In the genomic region with DNA sequence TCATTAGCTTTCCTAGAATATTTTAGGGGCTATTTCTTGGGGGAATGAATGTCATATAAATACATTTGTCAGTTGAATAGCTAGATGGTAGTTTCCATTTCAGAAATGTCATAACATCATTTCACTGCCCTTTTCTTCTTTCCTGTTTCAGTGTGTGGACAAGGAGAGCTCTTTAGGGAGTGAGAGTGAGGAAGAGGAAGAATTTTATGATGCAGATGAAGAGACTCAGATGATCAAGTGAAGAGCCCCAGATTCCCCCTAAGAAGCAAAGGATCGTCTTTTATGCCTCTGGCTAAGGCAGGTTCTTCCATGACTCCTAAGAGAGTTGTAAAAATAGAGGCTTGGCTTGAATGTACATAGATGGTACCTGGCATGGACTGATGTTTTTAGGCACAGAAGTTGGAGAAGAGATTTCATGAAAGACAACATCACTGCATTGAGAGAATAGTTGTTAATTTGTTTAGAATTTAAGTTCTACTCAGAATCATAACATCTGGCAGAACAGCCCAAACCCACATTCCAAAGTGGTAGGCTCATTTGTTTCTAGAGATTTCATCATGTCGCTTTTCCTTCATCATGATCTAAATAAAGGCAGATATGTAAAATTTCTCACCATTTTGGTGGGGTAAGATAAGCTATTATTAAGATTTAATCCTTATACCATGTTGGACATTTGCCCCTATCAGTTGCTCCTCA, we compare ENCODE assay signal across 12 cellular contexts. TPM values are rescaled to one million over a fixed set of nuclear protein-coding genes. Genes with fewer than 3 reads are reported as not detected.
A peak's percentile ranks its signal among the peaks of the same experiment; 100 is the strongest.
DNase-seq lines count a peak whose midpoint lies in the region; ATAC-seq and TF ChIP-seq lines count a peak whose summit lies in the region.
"Had no signal": no experiment of that assay in that cellular context is flagged by ENCODE, and none has a peak within 500 bp of the region (broad histone marks: within the 10 kb centered on the region; RNA-seq: fewer than 3 reads in every experiment).

No MANE protein-coding gene starts in this region.

- no TSS peak for BruUV-seq in HCT116 (replicated peaks; lab: Mats Ljungman, UMichigan)

- no peak for TF ChIP-seq EP300 in tibial nerve (IDR thresholded peaks at IDR 0.05)

- intact Hi-C loops in HCT116 (cut with micrococcal nuclease), result no loop called here

- H3K4me2 ChIP-seq in HCT116 (ENCODE audit: low read length), result no peak overlapping the region

- TF ChIP-seq RAD21 in HCT116 (IDR thresholded peaks at IDR 0.05; ENCODE audit: low read depth), result no peak

- no peaks in the 10 kb centered on the region for H3K9me2 ChIP-seq in HCT116 (ENCODE audit: insufficient read depth)

- TF ChIP-seq POLR2A in HCT116 (IDR thresholded peaks at IDR 0.05; ENCODE audit: borderline replicate concordance, extremely low read depth, insufficient read depth, insufficient read length), result no peak
- TF ChIP-seq POLR2A in tibial nerve (IDR thresholded peaks at IDR 0.05), result no peak

- H3K27me3 ChIP-seq in HCT116 (ENCODE audit: insufficient read depth, low read length) (no peaks in the 10 kb centered on the region), right atrium auricular region (no peaks in the 10 kb centered on the region), tibial nerve (no peaks in the 10 kb centered on the region)

- POLR2A ChIA-PET in HCT116 (lab: Charles Lee), result no interaction called here

- no peaks in the 10 kb centered on the region for H3K4me1 ChIP-seq in HCT116 (ENCODE audit: control insufficient read depth in 1 of 2, insufficient read depth in 2 of 2, low read length in 2 of 2)
- no peaks in the 10 kb centered on the region for H3K4me1 ChIP-seq in right atrium auricular region
- H3K4me1 ChIP-seq in tibial nerve, result peaks cover 0 to 13% (median 0%) of the 10 kb centered on the region in 4 donors

- H3K27ac ChIP-seq in HCT116 (ENCODE audit: low read depth, low read length) (no peak overlapping the region), right atrium auricular region (peak overlapping the region; percentile 60 to 71), tibial nerve (peak overlapping the region in 3 of 4 donors; percentile 31 to 77 (median 54))

- no peak overlapping the region for H3K4me3 ChIP-seq in HCT116 (replicated peaks in 1 of 2; ENCODE audit: low read depth in 1 of 2, low read length in 2 of 2)
- H3K4me3 ChIP-seq in astrocyte of the spinal cord (ENCODE audit: low read depth, low read length), result no peak overlapping the region
- H3K4me3 ChIP-seq in right atrium auricular region, result no peak overlapping the region
- H3K4me3 ChIP-seq in tibial nerve, result no peak overlapping the region

- in situ Hi-C loops in astrocyte of the spinal cord (cut with HindIII; ENCODE audit: low sequenced_read_pairs), result no loop called here

- no peaks in the 10 kb centered on the region for H3K9me3 ChIP-seq in HCT116 (ENCODE audit: control insufficient read depth in 1 of 2, insufficient read depth in 1 of 2, low read depth in 1 of 2, low read length in 2 of 2)
- no peaks in the 10 kb centered on the region for H3K9me3 ChIP-seq in right atrium auricular region
- no peaks in the 10 kb centered on the region for H3K9me3 ChIP-seq in tibial nerve

- no peak for TF ChIP-seq CTCF in HCT116 (IDR thresholded peaks at IDR 0.05 in 2 of 3, conservative IDR thresholded peaks at IDR 0.05 in 1 of 3; ENCODE audit: borderline replicate concordance in 1 of 3, insufficient read depth in 1 of 3, low read depth in 2 of 3, low read length in 2 of 3)
- no peak for TF ChIP-seq CTCF in astrocyte of the spinal cord (IDR thresholded peaks at IDR 0.05; ENCODE audit: low read depth, low read length)
- no peak for TF ChIP-seq CTCF in right atrium auricular region (IDR thresholded peaks at IDR 0.05)
- no peak for TF ChIP-seq CTCF in tibial nerve (IDR thresholded peaks at IDR 0.05)

- RAD21 ChIA-PET in HCT116 (lab: Charles Lee; ENCODE audit: low non-redundant PET in 1 of 2, low total read pairs in 2 of 2, uncharacterized antibody in 2 of 2, unreplicated experiment in 2 of 2), result no interaction called here

- H3K36me3 ChIP-seq in HCT116 (ENCODE audit: control insufficient read depth in 1 of 2, insufficient read depth in 2 of 2, low read length in 2 of 2) (peaks cover 0 to 2% of the 10 kb centered on the region in 2 experiments; a peak in 1 of 4 replicates), right atrium auricular region (peaks cover 5% of the 10 kb centered on the region), tibial nerve (peaks cover 0 to 3% (median 0%) of the 10 kb centered on the region in 3 donors)

- 49 to 61% methylated on average over 2 of the region's 2 CpGs for WGBS in tibial nerve, 2 donors

- CTCF ChIA-PET in HCT116 (lab: Charles Lee), result interaction anchor here (1.6 kb wide), 1 partner anchor 432 kb away, joined by 4 read pairs; no protein-coding TSS in a partner anchor

- H3K79me2 ChIP-seq in HCT116 (ENCODE audit: insufficient read depth, low read length), result no peaks in the 10 kb centered on the region

- no peak overlapping the region for H3K9ac ChIP-seq in HCT116 (ENCODE audit: low read length)

- ATAC-seq in HCT116, result no peak

- H2AFZ ChIP-seq in HCT116 (ENCODE audit: low read depth, low read length, poor library complexity, severe bottlenecking), result no peak overlapping the region

- no peaks in the 10 kb centered on the region for H4K20me1 ChIP-seq in HCT116 (ENCODE audit: insufficient read depth)

- DNase-seq in HCT116 (ENCODE audit: low read depth, low spot score) (no peak), astrocyte of the spinal cord (ENCODE audit: low read depth, low spot score) (peak; percentile 76), right atrium auricular region (ENCODE audit: low spot score) (no peak), tibial nerve (ENCODE audit: low spot score in 2 of 2) (peak in 1 of 2 donors; percentile 17), nucleus accumbens (lab: John Stamatoyannopoulos, UW) (no peak), 8988T (no peak), NCI-H1105 (lab: John Stamatoyannopoulos, UW) (no peak)
- DNase-seq in stimulated activated CD4-positive, alpha-beta T cell treated with anti-CD3 and anti-CD28 coated beads, Interleukin-4, amount 100 ng/mL, for 4 hours, result no peak
- DNase-seq: activated effector memory CD4-positive, alpha-beta T cell treated with Interleukin-2 at 50 U/mL for 16 hours; KBM-7; NCI-H2171 had no signal

TF ChIP-seq in HCT116, 20 proteins besides CTCF, POLR2A, EP300 and RAD21:
- TF ChIP-seq TCF7L2 (IDR thresholded peaks at IDR 0.05; ENCODE audit: borderline replicate concordance, extremely low read depth, insufficient read depth, insufficient read length) (no peak), CEBPB (IDR thresholded peaks at IDR 0.05; ENCODE audit: low read depth) (0 out of 2 replicates have a peak, but pooled peaks have one; percentile 29)

RNA-seq across cellular contexts. Expression of gene MAB21L3, which starts 44.2 kb away (rescaled TPM):
- total RNA-seq in HCT116 (2021; ENCODE audit: unreplicated experiment), result not detected
- polyA plus RNA-seq in HCT116 (2012), result 0.03 and 0.14 TPM in 2 replicates
- not detected for total RNA-seq in right atrium auricular region
- under 1 TPM in 2 of 4 donors, not detected in 2; 0.22 to 0.63 TPM for total RNA-seq in tibial nerve
- total RNA-seq: dermis microvascular lymphatic vessel endothelial cell had no signal
